Comparison of ENCODE assay signal across 12 cellular contexts in genomic region chr13:76425930-76426329, GRCh38.
A peak's percentile ranks its signal among the peaks of the same experiment; 100 is the strongest.
DNase-seq lines count a peak whose midpoint lies in the region; ATAC-seq and TF ChIP-seq lines count a peak whose summit lies in the region.
"Had no signal": no experiment of that assay in that cellular context is flagged by ENCODE, and none has a peak within 500 bp of the region (broad histone marks: within the 10 kb centered on the region; RNA-seq: fewer than 3 reads in every experiment).

No MANE protein-coding gene starts in this region.

- H3K27ac ChIP-seq in gastrocnemius medialis (no peak overlapping the region), MM.1S (ENCODE audit: low read length) (no peak overlapping the region), transverse colon (peak overlapping the region in 1 of 4 donors; percentile 19)
- H3K27ac ChIP-seq: parathyroid adenoma had no signal

- no peaks in the 10 kb centered on the region for H3F3A ChIP-seq in MM.1S (ENCODE audit: insufficient read depth, low read length)

- no peaks in the 10 kb centered on the region for H3K9me3 ChIP-seq in gastrocnemius medialis
- no peaks in the 10 kb centered on the region for H3K9me3 ChIP-seq in MM.1S (replicated peaks; ENCODE audit: insufficient read depth, low read length)
- no peaks in the 10 kb centered on the region for H3K9me3 ChIP-seq in transverse colon

- no peak overlapping the region for H3K4me3 ChIP-seq in fibroblast of the aortic adventitia (ENCODE audit: low read depth, low read length)
- H3K4me3 ChIP-seq in gastrocnemius medialis = no peak overlapping the region
- H3K4me3 ChIP-seq in MM.1S (ENCODE audit: low read length) = no peak overlapping the region
- no peak overlapping the region for H3K4me3 ChIP-seq in transverse colon

- H3K79me2 ChIP-seq in MM.1S (ENCODE audit: low read length) = no peaks in the 10 kb centered on the region
- H3K79me2 ChIP-seq: parathyroid adenoma had no signal

- H3K36me3 ChIP-seq in gastrocnemius medialis = no peaks in the 10 kb centered on the region
- H3K36me3 ChIP-seq in MM.1S (replicated peaks; ENCODE audit: insufficient read depth, low read length) = no peaks in the 10 kb centered on the region
- no peaks in the 10 kb centered on the region for H3K36me3 ChIP-seq in transverse colon

- H4K20me1 ChIP-seq in MM.1S (ENCODE audit: insufficient read depth, low read length) = no peaks in the 10 kb centered on the region

- in situ Hi-C loops in gastrocnemius medialis (cut with MboI; ENCODE audit: low sequenced_read_pairs in 4 of 4) = no loop called here
- in situ Hi-C loops in transverse colon (cut with MboI; ENCODE audit: low pct_ligation_motif_present in 1 of 4, low pct_unique_long_range_greater_than_20kb in 1 of 4, low sequenced_read_pairs in 3 of 4) = no loop called here

- H3K4me2 ChIP-seq in MM.1S (ENCODE audit: low read depth, low read length) = no peak overlapping the region

- TF ChIP-seq POLR2A in gastrocnemius medialis (IDR thresholded peaks at IDR 0.05) (no peak), transverse colon (IDR thresholded peaks at IDR 0.05) (no peak)

- intact Hi-C loops in gastrocnemius medialis (cut with DNase I; ENCODE audit: low total_unique reads) = no loop called here
- intact Hi-C loops in transverse colon (cut with DNase I; ENCODE audit: low total_unique reads) = no loop called here

- no peak overlapping the region for H3K9ac ChIP-seq in MM.1S (ENCODE audit: low read length)
- H3K9ac ChIP-seq: parathyroid adenoma had no signal

- H3K27me3 ChIP-seq in gastrocnemius medialis (no peaks in the 10 kb centered on the region), MM.1S (replicated peaks; ENCODE audit: insufficient read depth, low read length) (no peaks in the 10 kb centered on the region), transverse colon (no peaks in the 10 kb centered on the region)

- 33 to 57% methylated on average over 1 to 2 of the region's 2 CpGs for WGBS in transverse colon (ENCODE audit: low coverage in 1 of 2), 2 donors

- ATAC-seq in gastrocnemius medialis = peak; percentile 72 to 73
- ATAC-seq in HG02763 (IDR thresholded peaks at IDR 0.05; ENCODE audit: unreplicated experiment) = no peak
- ATAC-seq: esophagus mucosa had no signal

- H2AFZ ChIP-seq in MM.1S (ENCODE audit: low read length) = no peak overlapping the region
- H2AFZ ChIP-seq: parathyroid adenoma had no signal

- peak; percentile 33 for DNase-seq in GM04503 (ENCODE audit: low read depth)
- peak; percentile 23 for DNase-seq in RPMI7951 (ENCODE audit: low read depth)
- DNase-seq in fibroblast of the aortic adventitia (ENCODE audit: low read depth) = peak; percentile 94
- DNase-seq in gastrocnemius medialis = no peak
- no peak for DNase-seq in MM.1S
- no peak for DNase-seq in SKM-1 (lab: John Stamatoyannopoulos, UW; ENCODE audit: unreplicated experiment)
- no peak for DNase-seq in transverse colon
- DNase-seq: NCI-H1417 treated with DMSO at 0.1 percent for 48 hours; stimulated activated CD4-positive, alpha-beta T cell treated with anti-CD3 and anti-CD28 coated beads, Interleukin-4, amount 100 ng/mL, for 4 hours had no signal

- TF ChIP-seq CTCF in fibroblast of the aortic adventitia (IDR thresholded peaks at IDR 0.05; ENCODE audit: insufficient read depth, low read length) (no peak), gastrocnemius medialis (IDR thresholded peaks at IDR 0.05 in 4 of 5, conservative IDR thresholded peaks at IDR 0.05 in 1 of 5) (no peak), MM.1S (IDR thresholded peaks at IDR 0.05; ENCODE audit: low read length) (no peak), transverse colon (IDR thresholded peaks at IDR 0.05) (no peak)

- H3K4me1 ChIP-seq in gastrocnemius medialis (no peaks in the 10 kb centered on the region), MM.1S (ENCODE audit: low read length) (no peaks in the 10 kb centered on the region), transverse colon (no peaks in the 10 kb centered on the region)
- H3K4me1 ChIP-seq: parathyroid adenoma had no signal

- no peaks in the 10 kb centered on the region for H3K9me2 ChIP-seq in MM.1S (replicated peaks; ENCODE audit: insufficient read depth, low read length)

- TF ChIP-seq EP300 in transverse colon (IDR thresholded peaks at IDR 0.05; ENCODE audit: low read depth) = no peak

Comparison
In these comparisons a context has a peak if more than half of its experiments do, and no peak if none do; other contexts are left out.
1. DNase-seq: peak in GM04503 (single experiment), RPMI7951 (single experiment) and fibroblast of the aortic adventitia (single experiment); none in gastrocnemius medialis (0 of 2), MM.1S (single experiment), SKM-1 (single experiment) and transverse colon (single experiment).